8 cellular contexts compared by ENCODE assay signal in genomic region chr2:20015482-20016083, GRCh38.
DNase-seq lines count a peak whose midpoint lies in the region; ATAC-seq, FAIRE-seq and TF ChIP-seq lines count a peak whose summit lies in the region.

No MANE protein-coding gene starts in this region.

- H4K20me1 ChIP-seq in OCI-LY3 (ENCODE audit: insufficient read depth, low read length), result no peaks in the 10 kb centered on the region

- no peaks in the 10 kb centered on the region for H3K79me2 ChIP-seq in OCI-LY3 (ENCODE audit: low read length)

- TF ChIP-seq CTCF in OCI-LY3 (IDR thresholded peaks at IDR 0.05; ENCODE audit: low read depth, low read length), result peak; percentile 65

- no peaks in the 10 kb centered on the region for H3K9me3 ChIP-seq in OCI-LY3 (ENCODE audit: insufficient read depth, low read length)

- H3K4me3 ChIP-seq in OCI-LY3 (ENCODE audit: low read length), result no peak overlapping the region

- H3K9ac ChIP-seq in OCI-LY3 (ENCODE audit: low read length), result no peak overlapping the region

- no peaks in the 10 kb centered on the region for H3K4me1 ChIP-seq in OCI-LY3 (ENCODE audit: low read length)

- peak; percentile 77 for FAIRE-seq in endometrium (lab: Jason Lieb, UNC)

- H3K27ac ChIP-seq in OCI-LY3 (ENCODE audit: low read length), result no peak overlapping the region

- H2AFZ ChIP-seq in OCI-LY3 (ENCODE audit: low read depth, low read length), result no peak overlapping the region

- no peaks in the 10 kb centered on the region for H3K36me3 ChIP-seq in OCI-LY3 (replicated peaks; ENCODE audit: low read depth, low read length)

- no peak overlapping the region for H3K4me2 ChIP-seq in OCI-LY3 (ENCODE audit: low read length)

- ATAC-seq in HG02623 (IDR thresholded peaks at IDR 0.05; ENCODE audit: unreplicated experiment) (no peak), GM18868 (IDR thresholded peaks at IDR 0.05; ENCODE audit: unreplicated experiment) (no peak)

- peaks cover 4% of the 10 kb centered on the region for H3K27me3 ChIP-seq in OCI-LY3 (ENCODE audit: low read depth, low read length)

- peak; percentile 49 for DNase-seq in DMS79 treated with DMSO at 0.1 percent for 48 hours (lab: John Stamatoyannopoulos, UW)
- DNase-seq in HuH-7 (ENCODE audit: low spot score), result peak; percentile 65
- DNase-seq in middle frontal gyrus (ENCODE audit: extremely low spot score, low spot score), result peak; percentile 11
- DNase-seq in stimulated activated CD4-positive, alpha-beta T cell treated with anti-CD3 and anti-CD28 coated beads, Interleukin-15, amount 100 ng/mL, for 24 hours, result no peak
